1 cellular context compared by ENCODE assay signal in genomic region chr17:12438813-12439586, GRCh38.
TF ChIP-seq lines count a peak whose summit lies in the region.

No MANE protein-coding gene starts in this region.

TF ChIP-seq in K562, 482 proteins besides CTCF, POLR2A, EP300 and RAD21 (continued from another document and continues in another):
- TF ChIP-seq PCBP2 (IDR thresholded peaks at IDR 0.05; ENCODE audit: low read depth, low read length, poor library complexity, severe bottlenecking): no peak
- peak; percentile 46; the same call in 1 of the 2 replicates for TF ChIP-seq BCOR (IDR thresholded peaks at IDR 0.05)
- no peak for TF ChIP-seq MED1 (CRISPR knock-in tag; IDR thresholded peaks at IDR 0.05; ENCODE audit: borderline replicate concordance)
- TF ChIP-seq HBP1 (CRISPR knock-in tag; IDR thresholded peaks at IDR 0.05): 0 out of 2 replicates have a peak, but pooled peaks have one; percentile 48
- TF ChIP-seq ZNF354B (CRISPR knock-in tag; IDR thresholded peaks at IDR 0.05): peak; percentile 85
- no peak for TF ChIP-seq PTBP1 (IDR thresholded peaks at IDR 0.05; ENCODE audit: low read depth, low read length)
- TF ChIP-seq ZSCAN32 (CRISPR knock-in tag; IDR thresholded peaks at IDR 0.05): no peak
- peak; percentile 35; the same call in 1 of the 2 replicates for TF ChIP-seq NR2C1 (IDR thresholded peaks at IDR 0.05)
- TF ChIP-seq NR2C1 (tag; IDR thresholded peaks at IDR 0.05): peak; percentile 77
- no peak for TF ChIP-seq ADNP (tag; IDR thresholded peaks at IDR 0.05)
- no peak for TF ChIP-seq NRF1 (conservative IDR thresholded peaks at IDR 0.05 in 1 of 2, IDR thresholded peaks at IDR 0.05 in 1 of 2)
- peak; percentile 28; the same call in 1 of the 2 replicates for TF ChIP-seq GABPA (tag; conservative IDR thresholded peaks at IDR 0.05; ENCODE audit: low read depth)
- TF ChIP-seq ZNF764 (CRISPR knock-in tag; IDR thresholded peaks at IDR 0.05; ENCODE audit: low read depth): no peak
- TF ChIP-seq SETDB1 (IDR thresholded peaks at IDR 0.05; ENCODE audit: low read length): no peak
- peak in 1 of 2 experiments; percentile 91; a peak in 2 of 4 replicates for TF ChIP-seq ZMIZ1 (IDR thresholded peaks at IDR 0.05; ENCODE audit: low read depth in 2 of 2, low read length in 2 of 2)
- no peak for TF ChIP-seq RHOXF2B (CRISPR knock-in tag; conservative IDR thresholded peaks at IDR 0.05)
- no peak for TF ChIP-seq STAG1 (CRISPR knock-in tag; IDR thresholded peaks at IDR 0.05; ENCODE audit: borderline replicate concordance)
- no peak for TF ChIP-seq SIRT6 (IDR thresholded peaks at IDR 0.05; ENCODE audit: low read depth, low read length)
- TF ChIP-seq IRF1 (CRISPR knock-in tag; IDR thresholded peaks at IDR 0.05; ENCODE audit: borderline replicate concordance): no peak
- no peak for TF ChIP-seq THRB (CRISPR knock-in tag; conservative IDR thresholded peaks at IDR 0.05)
- no peak for TF ChIP-seq KLF10 (CRISPR knock-in tag; IDR thresholded peaks at IDR 0.05)
- TF ChIP-seq LCOR (CRISPR knock-in tag; IDR thresholded peaks at IDR 0.05): no peak
- no peak for TF ChIP-seq ATF2 (CRISPR knock-in tag; IDR thresholded peaks at IDR 0.05)
- peak in 1 of 2 experiments; percentile 34 for TF ChIP-seq NCOA2 (IDR thresholded peaks at IDR 0.05; ENCODE audit: partially characterized antibody in 2 of 2)
- TF ChIP-seq SPI1 (IDR thresholded peaks at IDR 0.05; ENCODE audit: borderline replicate concordance, low read depth, low read length): no peak
- peak; percentile 81 for TF ChIP-seq KLF13 (tag; IDR thresholded peaks at IDR 0.05; ENCODE audit: borderline replicate concordance, low read depth)
- no peak for TF ChIP-seq BDP1 (IDR thresholded peaks at IDR 0.05; ENCODE audit: insufficient read depth, insufficient read length)
- TF ChIP-seq ERF (CRISPR knock-in tag; IDR thresholded peaks at IDR 0.05): no peak
- TF ChIP-seq STAT5B (CRISPR knock-in tag; IDR thresholded peaks at IDR 0.05): peak; percentile 91
- peak in 1 of 2 experiments; percentile 86; a peak in 2 of 4 replicates for TF ChIP-seq MAZ (CRISPR knock-in tag; conservative IDR thresholded peaks at IDR 0.05 in 1 of 2, IDR thresholded peaks at IDR 0.05 in 1 of 2)
- TF ChIP-seq PRPF4 (IDR thresholded peaks at IDR 0.05; ENCODE audit: insufficient read depth, low read depth, low read length, poor library complexity, severe bottlenecking): no peak
- TF ChIP-seq NFXL1 (CRISPR knock-in tag; IDR thresholded peaks at IDR 0.05): peak; percentile 94
- peak; percentile 81 for TF ChIP-seq ZNF23 (CRISPR knock-in tag; IDR thresholded peaks at IDR 0.05)
- TF ChIP-seq CREBBP (IDR thresholded peaks at IDR 0.05; ENCODE audit: low read depth, low read length): no peak
- peak; percentile 96 for TF ChIP-seq ZNF589 (CRISPR knock-in tag; IDR thresholded peaks at IDR 0.05; ENCODE audit: low read depth)
- no peak for TF ChIP-seq ARID3B (CRISPR knock-in tag; IDR thresholded peaks at IDR 0.05; ENCODE audit: borderline replicate concordance)
- peak; percentile 98 for TF ChIP-seq TEAD4 (IDR thresholded peaks at IDR 0.05; ENCODE audit: low read length)
- TF ChIP-seq TEAD4 (CRISPR knock-in tag; IDR thresholded peaks at IDR 0.05; ENCODE audit: borderline replicate concordance): no peak
- TF ChIP-seq NCOA6 (IDR thresholded peaks at IDR 0.05): no peak
- TF ChIP-seq BMI1 (IDR thresholded peaks at IDR 0.05; ENCODE audit: low read length): no peak
- no peak for TF ChIP-seq DLX4 (CRISPR knock-in tag; IDR thresholded peaks at IDR 0.05)
- TF ChIP-seq NR3C1 (CRISPR knock-in tag; IDR thresholded peaks at IDR 0.05): no peak
- TF ChIP-seq KLF6 (CRISPR knock-in tag; IDR thresholded peaks at IDR 0.05; ENCODE audit: borderline replicate concordance): peak; percentile 96
- TF ChIP-seq RBM39 (optimal IDR thresholded peaks at IDR 0.05; ENCODE audit: low read depth, low read length): no peak
- TF ChIP-seq TFAP4 (CRISPR knock-in tag; IDR thresholded peaks at IDR 0.05; ENCODE audit: borderline replicate concordance): no peak
- TF ChIP-seq CHAMP1 (IDR thresholded peaks at IDR 0.05): 0 out of 2 replicates have a peak, but pooled peaks have one; percentile 39
- TF ChIP-seq ZNF431 (CRISPR knock-in tag; IDR thresholded peaks at IDR 0.05): no peak
- no peak for TF ChIP-seq USF2 (CRISPR knock-in tag; IDR thresholded peaks at IDR 0.05)
- TF ChIP-seq CBX3 (IDR thresholded peaks at IDR 0.05; ENCODE audit: borderline replicate concordance in 1 of 2, low read length in 2 of 2): no peak
- TF ChIP-seq TCF15 (CRISPR knock-in tag; IDR thresholded peaks at IDR 0.05): peak; percentile 97
- peak; percentile 88; the same call in 1 of the 2 replicates for TF ChIP-seq ZNF197 (CRISPR knock-in tag; IDR thresholded peaks at IDR 0.05; ENCODE audit: low read depth)
- TF ChIP-seq NCOR1 (IDR thresholded peaks at IDR 0.05): peak; percentile 94
- no peak for TF ChIP-seq ZNF507 (tag; conservative IDR thresholded peaks at IDR 0.05)
- TF ChIP-seq SLC30A9 (CRISPR knock-in tag; IDR thresholded peaks at IDR 0.05): no peak
- TF ChIP-seq ZNF347 (CRISPR knock-in tag; IDR thresholded peaks at IDR 0.05; ENCODE audit: low read depth): peak; percentile 72; the same call in 1 of the 2 replicates
